ENCODE assay signal across 23 cellular contexts in genomic region chr4:16588651-16589050, GRCh38.
"Had no signal": no experiment of that assay in that cellular context is flagged by ENCODE, and none has a peak within 500 bp of the region (broad histone marks: within the 10 kb centered on the region; RNA-seq: fewer than 3 reads in every experiment).

No MANE protein-coding gene starts in this region.

- H3K27ac ChIP-seq: breast epithelium, epithelial cell of prostate, esophagus squamous epithelium, psoas muscle, right atrium auricular region, stomach, tibial artery had no signal

- H3K4me1 Mint-ChIP-seq: activated CD4-positive, alpha-beta T cell treated with anti-CD3 and anti-CD28 coated beads for 36 hours; activated naive CD4-positive, alpha-beta T cell treated with anti-CD3 and anti-CD28 coated beads, Interleukin-2, amount 10 ng/mL, durations not matched to agents 7 days and 5 days; central memory CD8-positive, alpha-beta T cell; stimulated activated naive B cell treated with anti-CD40 and anti-IgM and Interleukin-4, amounts not matched to agents 10 μg/mL and 1 μg/mL and 100 μg/mL, for 72 hours had no signal

- ATAC-seq: activated CD4-positive, alpha-beta T cell treated with anti-CD3 and anti-CD28 coated beads for 36 hours; left cardiac atrium; left ventricle myocardium superior; mucosa of descending colon; psoas muscle; stimulated activated naive B cell treated with anti-CD40 and anti-IgM and Interleukin-4, amounts not matched to agents 10 μg/mL and 1 μg/mL and 100 μg/mL, for 72 hours had no signal

- H3K36me3 Mint-ChIP-seq: activated naive CD4-positive, alpha-beta T cell treated with anti-CD3 and anti-CD28 coated beads, Interleukin-2, amount 10 ng/mL, durations not matched to agents 7 days and 5 days; stimulated activated naive B cell treated with anti-CD40 and anti-IgM and Interleukin-4, amounts not matched to agents 10 μg/mL and 1 μg/mL and 100 μg/mL, for 72 hours had no signal

- H3K4me3 Mint-ChIP-seq: activated CD4-positive, alpha-beta T cell treated with anti-CD3 and anti-CD28 coated beads for 36 hours; activated naive CD4-positive, alpha-beta T cell treated with anti-CD3 and anti-CD28 coated beads, Interleukin-2, amount 10 ng/mL, durations not matched to agents 7 days and 5 days; central memory CD8-positive, alpha-beta T cell; dendritic cell treated with granulocyte-macrophage colony-stimulating factor and Interleukin-4, amounts not matched to agents 40 ng/mL and 50 ng/mL, for 4 days; nephron progenitor cell; stimulated activated naive B cell treated with anti-CD40 and anti-IgM and Interleukin-4, amounts not matched to agents 10 μg/mL and 1 μg/mL and 100 μg/mL, for 72 hours had no signal

- H3K4me1 ChIP-seq: breast epithelium, psoas muscle, stomach, tibial artery had no signal

- H3K36me3 ChIP-seq: breast epithelium, esophagus squamous epithelium, ovary, right atrium auricular region, stomach, tibial artery had no signal

- H3K27ac Mint-ChIP-seq: activated CD4-positive, alpha-beta T cell treated with anti-CD3 and anti-CD28 coated beads for 36 hours; activated naive CD4-positive, alpha-beta T cell treated with anti-CD3 and anti-CD28 coated beads, Interleukin-2, amount 10 ng/mL, durations not matched to agents 7 days and 5 days; dendritic cell treated with granulocyte-macrophage colony-stimulating factor and Interleukin-4, amounts not matched to agents 40 ng/mL and 50 ng/mL, for 4 days; nephron progenitor cell; stimulated activated naive B cell treated with anti-CD40 and anti-IgM and Interleukin-4, amounts not matched to agents 10 μg/mL and 1 μg/mL and 100 μg/mL, for 72 hours had no signal

- H3K27me3 ChIP-seq: breast epithelium, ovary, right atrium auricular region, stomach, tibial artery had no signal

- DNase-seq: activated CD4-positive, alpha-beta T cell treated with anti-CD3 and anti-CD28 coated beads for 36 hours; activated CD4-positive, CD25-positive, alpha-beta regulatory T cell; activated CD8-positive, alpha-beta memory T cell treated with anti-CD3 and anti-CD28 coated beads for 24 hours; activated effector memory CD4-positive, alpha-beta T cell treated with anti-CD3 and anti-CD28 coated beads, Interleukin-2, amount 50 U/mL, for 16 hours; activated naive CD4-positive, alpha-beta T cell treated with anti-CD3 and anti-CD28 coated beads, Interleukin-2, amount 10 ng/mL, durations not matched to agents 7 days and 5 days; amniotic stem cell; esophagus squamous epithelium; left cardiac atrium; left ventricle myocardium superior; mucosa of descending colon; nephron progenitor cell; ovary; psoas muscle; stimulated activated CD4-positive, alpha-beta T cell treated with anti-CD3 and anti-CD28 coated beads, Interleukin-15, amount 100 ng/mL, for 24 hours; stimulated activated CD4-positive, alpha-beta T cell treated with anti-CD3 and anti-CD28 coated beads, Interleukin-2, amount 100 ng/mL, for 24 hours; stimulated activated naive B cell treated with anti-CD40 and anti-IgM and Interleukin-4, amounts not matched to agents 10 μg/mL and 1 μg/mL and 100 μg/mL, for 72 hours; stomach; tibial artery had no signal

- H3K4me3 ChIP-seq: breast epithelium, esophagus squamous epithelium, mucosa of descending colon, ovary, psoas muscle, right atrium auricular region, stomach, tibial artery had no signal

- H3K9me3 ChIP-seq: breast epithelium, esophagus squamous epithelium, mucosa of descending colon, ovary, psoas muscle, right atrium auricular region, stomach, tibial artery had no signal

- H3K9me3 Mint-ChIP-seq: activated naive CD4-positive, alpha-beta T cell treated with anti-CD3 and anti-CD28 coated beads, Interleukin-2, amount 10 ng/mL, durations not matched to agents 7 days and 5 days; central memory CD8-positive, alpha-beta T cell; dendritic cell treated with granulocyte-macrophage colony-stimulating factor and Interleukin-4, amounts not matched to agents 40 ng/mL and 50 ng/mL, for 4 days; nephron progenitor cell; stimulated activated naive B cell treated with anti-CD40 and anti-IgM and Interleukin-4, amounts not matched to agents 10 μg/mL and 1 μg/mL and 100 μg/mL, for 72 hours had no signal

- H3K27me3 Mint-ChIP-seq: activated CD4-positive, alpha-beta T cell treated with anti-CD3 and anti-CD28 coated beads for 36 hours; activated naive CD4-positive, alpha-beta T cell treated with anti-CD3 and anti-CD28 coated beads, Interleukin-2, amount 10 ng/mL, durations not matched to agents 7 days and 5 days; central memory CD8-positive, alpha-beta T cell; dendritic cell treated with granulocyte-macrophage colony-stimulating factor and Interleukin-4, amounts not matched to agents 40 ng/mL and 50 ng/mL, for 4 days; stimulated activated naive B cell treated with anti-CD40 and anti-IgM and Interleukin-4, amounts not matched to agents 10 μg/mL and 1 μg/mL and 100 μg/mL, for 72 hours had no signal
